Comparison of ENCODE assay signal across 11 cellular contexts in the genomic region with DNA sequence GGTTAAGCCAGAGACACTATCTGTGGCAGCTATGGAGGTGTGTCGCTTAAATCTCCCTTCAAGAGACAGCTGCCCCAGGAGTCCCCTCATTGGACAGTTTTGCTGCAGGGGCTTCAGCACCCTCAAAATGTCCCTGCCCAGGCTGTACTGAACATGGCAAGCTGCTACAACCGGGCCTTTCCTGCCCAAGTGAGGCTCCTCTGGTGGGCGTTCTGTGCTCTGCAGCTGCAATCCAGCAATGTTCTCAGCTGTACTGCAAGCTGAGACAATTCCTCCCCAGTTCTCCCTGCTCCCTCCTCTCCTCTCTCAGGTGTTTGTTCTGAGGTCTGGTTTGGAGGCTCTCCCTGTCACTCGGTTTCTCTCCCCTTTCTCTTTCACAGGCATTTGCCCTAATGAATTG.
DNase-seq lines count a peak whose midpoint lies in the region; ATAC-seq and TF ChIP-seq lines count a peak whose summit lies in the region.
"Had no signal": no experiment of that assay in that cellular context is flagged by ENCODE, and none has a peak within 500 bp of the region (broad histone marks: within the 10 kb centered on the region; RNA-seq: fewer than 3 reads in every experiment).

No MANE protein-coding gene starts in this region.

- H3F3A ChIP-seq in OCI-LY1 (ENCODE audit: insufficient read depth, low read length): no peaks in the 10 kb centered on the region

- no peaks in the 10 kb centered on the region for H3K9me2 ChIP-seq in OCI-LY1 (ENCODE audit: low read depth, low read length)

- in situ Hi-C loops in transverse colon (cut with MboI; ENCODE audit: low pct_ligation_motif_present in 1 of 4, low pct_unique_long_range_greater_than_20kb in 1 of 4, low sequenced_read_pairs in 3 of 4) (no loop called here), ACHN (cut with HindIII; ENCODE audit: low pct_ligation_motif_present, low pct_unique_long_range_greater_than_20kb, low sequenced_read_pairs) (no loop called here)

- no peak for DNase-seq in left ventricle myocardium inferior
- DNase-seq in Right ventricle myocardium inferior (ENCODE audit: missing footprints): no peak
- DNase-seq in fibroblast of pulmonary artery (ENCODE audit: low read depth): peak; percentile 14
- DNase-seq in transverse colon: no peak
- no peak for DNase-seq in central memory CD4-positive, alpha-beta T cell
- no peak for DNase-seq in ACHN
- DNase-seq: activated CD8-positive, alpha-beta memory T cell treated with anti-CD3 and anti-CD28 coated beads, Interleukin-2, amount 50 U/mL, for 4 hours; caudate nucleus had no signal

- H3K79me2 ChIP-seq in OCI-LY1 (ENCODE audit: insufficient read depth, low read length): no peaks in the 10 kb centered on the region
- H3K79me2 ChIP-seq: parathyroid adenoma had no signal

- H3K27me3 ChIP-seq in left ventricle myocardium inferior (ENCODE audit: low read depth) (no peaks in the 10 kb centered on the region), OCI-LY1 (ENCODE audit: insufficient read depth, low read length) (no peaks in the 10 kb centered on the region), transverse colon (no peaks in the 10 kb centered on the region)

- H3K4me1 ChIP-seq in left ventricle myocardium inferior (peaks cover 28% of the 10 kb centered on the region), OCI-LY1 (ENCODE audit: insufficient read depth, low read length, severe bottlenecking) (no peaks in the 10 kb centered on the region), transverse colon (peaks cover 7 to 12% (median 10%) of the 10 kb centered on the region in 4 donors)
- H3K4me1 ChIP-seq: parathyroid adenoma had no signal

- H3K36me3 ChIP-seq in left ventricle myocardium inferior (no peaks in the 10 kb centered on the region), OCI-LY1 (ENCODE audit: insufficient read depth, low read length) (no peaks in the 10 kb centered on the region), transverse colon (no peaks in the 10 kb centered on the region)

- ATAC-seq in Right ventricle myocardium inferior (no peak), HG03469 (IDR thresholded peaks at IDR 0.05; ENCODE audit: unreplicated experiment) (no peak)

- TF ChIP-seq POLR2A in transverse colon (IDR thresholded peaks at IDR 0.05): no peak

- H2AFZ ChIP-seq in OCI-LY1 (ENCODE audit: low read length): no peak overlapping the region
- H2AFZ ChIP-seq: parathyroid adenoma had no signal

- H3K27ac ChIP-seq in left ventricle myocardium inferior (replicated peaks) (no peak overlapping the region), OCI-LY1 (ENCODE audit: low read depth, low read length, poor library complexity, severe bottlenecking) (no peak overlapping the region), transverse colon (no peak overlapping the region)
- H3K27ac ChIP-seq: parathyroid adenoma had no signal

- H4K20me1 ChIP-seq in OCI-LY1 (ENCODE audit: insufficient read depth, low read length): no peaks in the 10 kb centered on the region

- intact Hi-C loops in left ventricle myocardium inferior (cut with micrococcal nuclease): no loop called here
- intact Hi-C loops in Right ventricle myocardium inferior (cut with DNase I): no loop called here
- intact Hi-C loops in transverse colon (cut with DNase I; ENCODE audit: low total_unique reads): no loop called here

- H3K4me2 ChIP-seq in OCI-LY1 (ENCODE audit: low read length): no peak overlapping the region

- TF ChIP-seq EP300 in transverse colon (IDR thresholded peaks at IDR 0.05; ENCODE audit: low read depth): no peak

- WGBS in transverse colon (ENCODE audit: low coverage in 1 of 2), 2 donors: 63 to 83% methylated on average over 3 to 4 of the region's 4 CpGs

- H3K4me3 ChIP-seq in left ventricle myocardium inferior (no peak overlapping the region), OCI-LY1 (ENCODE audit: low read depth, low read length, poor library complexity, severe bottlenecking) (no peak overlapping the region), fibroblast of pulmonary artery (replicated peaks; ENCODE audit: low read depth, low read length) (no peak overlapping the region), transverse colon (no peak overlapping the region)

- TF ChIP-seq CTCF in left ventricle myocardium inferior (IDR thresholded peaks at IDR 0.05; ENCODE audit: borderline replicate concordance) (peak; percentile 44), OCI-LY1 (IDR thresholded peaks at IDR 0.05; ENCODE audit: low read length) (peak; percentile 13; the same call in 1 of the 2 replicates), fibroblast of pulmonary artery (IDR thresholded peaks at IDR 0.05; ENCODE audit: low read length, missing control alignments) (peak; percentile 48), transverse colon (IDR thresholded peaks at IDR 0.05) (peak in 4 of 5 experiments; percentile 18 to 34 (median 23))

- no peak overlapping the region for H3K9ac ChIP-seq in OCI-LY1 (ENCODE audit: low read length)
- H3K9ac ChIP-seq: parathyroid adenoma had no signal

- H3K9me3 ChIP-seq in left ventricle myocardium inferior (replicated peaks) (no peaks in the 10 kb centered on the region), OCI-LY1 (ENCODE audit: low read length) (no peaks in the 10 kb centered on the region), transverse colon (no peaks in the 10 kb centered on the region)
